In genomic region chr4:181479145-181479544, GRCh38 we compare ENCODE assay signal across 25 cellular contexts.
"Had no signal": no experiment of that assay in that cellular context is flagged by ENCODE, and none has a peak within 500 bp of the region (broad histone marks: within the 10 kb centered on the region; RNA-seq: fewer than 3 reads in every experiment).

No MANE protein-coding gene starts in this region.

- H3K27me3 Mint-ChIP-seq: activated naive CD8-positive, alpha-beta T cell treated with anti-CD3 and anti-CD28 coated beads, Interleukin-2, amount 10 ng/mL, durations not matched to agents 7 days and 5 days had no signal

- H3K9me3 Mint-ChIP-seq: T-helper 1 cell treated with Interleukin-12 subunit alpha and Interleukin-12 subunit beta and Interleukin-4 antibody, amounts not matched to agents 30 μg/mL and 1 μg/mL, for 36 hours had no signal

- H3K27ac ChIP-seq: adrenal gland, breast epithelium, Peyer's patch, RWPE1, SJCRH30 had no signal

- H3K36me3 Mint-ChIP-seq: activated naive CD8-positive, alpha-beta T cell treated with anti-CD3 and anti-CD28 coated beads, Interleukin-2, amount 10 ng/mL, durations not matched to agents 7 days and 5 days had no signal

- H3K9me3 ChIP-seq: adrenal gland, breast epithelium, Peyer's patch, SJCRH30 had no signal

- H3K4me1 ChIP-seq: adrenal gland, breast epithelium, Peyer's patch, SJCRH30 had no signal

- H3K4me1 Mint-ChIP-seq: activated naive CD8-positive, alpha-beta T cell treated with anti-CD3 and anti-CD28 coated beads, Interleukin-2, amount 10 ng/mL, durations not matched to agents 7 days and 5 days had no signal

- H3K36me3 ChIP-seq: adrenal gland, breast epithelium, Peyer's patch, SJCRH30 had no signal

- DNase-seq: activated CD4-positive, alpha-beta T cell treated with anti-CD3 and anti-CD28 coated beads for 48 hours; activated CD4-positive, alpha-beta T cell treated with anti-CD3 and anti-CD28 coated beads, Interleukin-2, amount 50 U/mL, for 4 hours; activated CD4-positive, CD25-positive, alpha-beta regulatory T cell treated with anti-CD3 and anti-CD28 coated beads, Interleukin-2, amount 50 U/mL, for 72 hours; activated CD8-positive, alpha-beta memory T cell treated with anti-CD3 and anti-CD28 coated beads, Interleukin-2, amount 50 U/mL, for 48 hours; activated CD8-positive, alpha-beta T cell treated with anti-CD3 and anti-CD28 coated beads, Interleukin-2, amount 10 ng/mL, durations not matched to agents 7 days and 5 days; activated naive CD4-positive, alpha-beta T cell treated with anti-CD3 and anti-CD28 coated beads, Interleukin-2, amount 50 U/mL, for 16 hours; activated naive CD8-positive, alpha-beta T cell treated with anti-CD3 and anti-CD28 coated beads, Interleukin-2, amount 10 ng/mL, durations not matched to agents 7 days and 5 days; activated T-cell treated with anti-CD3 and anti-CD28 coated beads, Interleukin-2, amount 50 U/mL, for 1 hour; adrenal gland; anterior cingulate cortex; caudate nucleus; Kasumi-1; NCI-H1105 treated with DMSO at 0.1 percent for 48 hours; NCI-H187; NCI-H2081; NCI-H446; NCI-H524; NK-92 treated with Interleukin-12 subunit alpha and Interleukin-12 subunit beta, amount 100 ng/mL, for 24 hours; Peyer's patch; Right ventricle myocardium superior; SJCRH30; SW 1271 had no signal

- H3K27ac Mint-ChIP-seq: activated CD8-positive, alpha-beta T cell treated with anti-CD3 and anti-CD28 coated beads, Interleukin-2, amount 10 ng/mL, durations not matched to agents 7 days and 5 days; activated naive CD8-positive, alpha-beta T cell treated with anti-CD3 and anti-CD28 coated beads, Interleukin-2, amount 10 ng/mL, durations not matched to agents 7 days and 5 days; T-helper 1 cell treated with Interleukin-12 subunit alpha and Interleukin-12 subunit beta and Interleukin-4 antibody, amounts not matched to agents 30 μg/mL and 1 μg/mL, for 36 hours had no signal

- H3K27me3 ChIP-seq: adrenal gland, breast epithelium, Peyer's patch, SJCRH30 had no signal

- H3K4me3 Mint-ChIP-seq: activated CD8-positive, alpha-beta T cell treated with anti-CD3 and anti-CD28 coated beads, Interleukin-2, amount 10 ng/mL, durations not matched to agents 7 days and 5 days; activated naive CD8-positive, alpha-beta T cell treated with anti-CD3 and anti-CD28 coated beads, Interleukin-2, amount 10 ng/mL, durations not matched to agents 7 days and 5 days; T-helper 1 cell treated with Interleukin-12 subunit alpha and Interleukin-12 subunit beta and Interleukin-4 antibody, amounts not matched to agents 30 μg/mL and 1 μg/mL, for 36 hours had no signal

- H3K4me3 ChIP-seq: adrenal gland, breast epithelium, Peyer's patch, SJCRH30 had no signal
